Comparison of ENCODE assay signal across 6 cellular contexts in the genomic region with DNA sequence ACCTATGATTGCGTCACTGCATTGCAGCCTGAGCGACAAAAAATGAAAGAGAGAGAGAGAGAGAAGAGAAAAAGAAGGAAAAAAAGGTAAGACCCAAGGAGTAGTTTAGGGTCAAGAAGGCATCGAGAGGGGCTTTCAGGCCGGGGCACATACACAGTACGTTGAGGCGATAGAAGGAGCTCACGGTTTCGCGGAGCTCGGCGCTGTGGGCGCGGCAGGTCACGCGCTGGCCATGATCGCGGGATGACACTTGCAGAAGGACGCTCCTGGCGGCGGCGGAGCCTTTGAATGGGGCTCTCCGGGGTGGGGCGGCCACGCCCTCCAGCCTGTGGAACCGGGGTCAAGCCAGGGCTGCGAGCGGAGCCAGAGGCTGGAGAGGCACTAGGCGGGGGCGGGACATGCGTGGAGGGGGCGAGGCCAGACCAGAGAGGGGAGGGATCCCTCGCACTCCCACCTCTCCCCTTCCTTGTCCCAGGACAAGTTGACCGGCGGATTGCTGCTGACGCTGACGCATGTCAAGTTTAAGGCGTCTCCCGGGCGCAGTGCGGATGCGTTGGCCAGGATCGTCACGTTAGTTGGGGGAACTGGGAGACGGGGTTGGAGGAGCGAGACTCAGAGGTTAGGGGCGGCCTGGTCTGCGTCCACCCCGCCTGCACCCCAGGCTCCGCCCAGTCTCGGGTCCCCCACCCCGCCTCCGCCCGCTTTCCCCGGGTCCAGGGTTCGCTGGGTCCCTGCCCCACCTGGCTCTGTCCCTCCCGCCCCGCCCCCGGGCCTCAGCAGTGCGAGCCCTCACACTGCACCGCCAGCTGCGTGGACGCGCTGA. TPM values are rescaled to one million over a fixed set of nuclear protein-coding genes. Genes with fewer than 3 reads are reported as not detected.
DNase-seq lines count a peak whose midpoint lies in the region; ATAC-seq and TF ChIP-seq lines count a peak whose summit lies in the region.

No MANE protein-coding gene starts in this region.

- H3K27ac ChIP-seq in Peyer's patch: no peak overlapping the region
- no peak overlapping the region for H3K27ac ChIP-seq in iPS-18a (ENCODE audit: low read length)

- no peak overlapping the region for H3K9ac ChIP-seq in iPS-18a (ENCODE audit: low read length)

- H3K4me1 ChIP-seq in Peyer's patch: peaks cover 0 to 19% (median 7%) of the 10 kb centered on the region in 4 donors
- H3K4me1 ChIP-seq in iPS-18a (ENCODE audit: control insufficient read depth, low read depth, low read length): peaks cover 5% of the 10 kb centered on the region

- peak; percentile 39 for DNase-seq in AG20443 (ENCODE audit: low spot score)
- DNase-seq in Peyer's patch: peak in 2 of 3 donors; percentile 54 to 81
- DNase-seq in middle frontal gyrus (ENCODE audit: extremely low spot score, low spot score): no peak

- TF ChIP-seq POLR2A in Peyer's patch (IDR thresholded peaks at IDR 0.05): no peak

- peak overlapping the region; percentile 9 to 36 (median 30) for H3K4me3 ChIP-seq in Peyer's patch
- H3K4me3 ChIP-seq in iPS-18a (ENCODE audit: low read length): peak overlapping the region; percentile 43

- H3K36me3 ChIP-seq in Peyer's patch (no peaks in the 10 kb centered on the region), iPS-18a (ENCODE audit: control insufficient read depth, low read depth, low read length) (no peaks in the 10 kb centered on the region)

- TF ChIP-seq CTCF in Peyer's patch (IDR thresholded peaks at IDR 0.05): no peak

- H3K9me3 ChIP-seq in Peyer's patch: no peaks in the 10 kb centered on the region
- H3K9me3 ChIP-seq in iPS-18a (ENCODE audit: control insufficient read depth, low read depth, low read length): no peaks in the 10 kb centered on the region

- no peak for ATAC-seq in HG02763 (IDR thresholded peaks at IDR 0.05; ENCODE audit: unreplicated experiment)
- ATAC-seq in GM21528 (IDR thresholded peaks at IDR 0.05; ENCODE audit: low FRiP score, unreplicated experiment): no peak

- H3K27me3 ChIP-seq in Peyer's patch (peaks cover 0 to 19% of the 10 kb centered on the region in 2 donors), iPS-18a (ENCODE audit: control insufficient read depth, insufficient read depth, low read length) (peaks cover 64% of the 10 kb centered on the region)

RNA-seq across cellular contexts. Expression of a gene that starts 6.9 kb away (rescaled TPM):
- not detected for total RNA-seq in Peyer's patch

RNA-seq across cellular contexts. Expression of a gene that starts 11.3 kb away (rescaled TPM):
- total RNA-seq in Peyer's patch: 1 to 10 TPM in 1 of 4 donors, not detected in 3; 1.7 TPM

RNA-seq across cellular contexts. Expression of a gene that starts 22.9 kb away (rescaled TPM):
- 1 to 10 TPM in 3 of 4 donors, under 1 TPM in 1; 0.53 to 8.3 (median 1.7) TPM for total RNA-seq in Peyer's patch

RNA-seq across cellular contexts. Expression of a gene that starts 32.8 kb away (rescaled TPM):
- total RNA-seq in Peyer's patch: not detected

RNA-seq across cellular contexts. Expression of a gene that starts 54.9 kb away (rescaled TPM):
- total RNA-seq in Peyer's patch: 10 to 100 TPM in 3 of 4 donors, 1 to 10 TPM in 1; 8.4 to 38.0 (median 23.6) TPM
